In genomic region chr16:67762385-67762784, GRCh38 we compare ENCODE assay signal across 24 cellular contexts. TPM values are rescaled to one million over a fixed set of nuclear protein-coding genes. Genes with fewer than 3 reads are reported as not detected.
"Had no signal": no experiment of that assay in that cellular context is flagged by ENCODE, and none has a peak within 500 bp of the region (broad histone marks: within the 10 kb centered on the region; RNA-seq: fewer than 3 reads in every experiment).

No MANE protein-coding gene starts in this region.

- H3K27ac Mint-ChIP-seq: mesothelial cell of epicardium had no signal

- ATAC-seq: foreskin keratinocyte; stimulated activated naive B cell treated with anti-CD40 and anti-IgM and Interleukin-4, amounts not matched to agents 10 μg/mL and 1 μg/mL and 100 μg/mL, for 72 hours had no signal

- H3K4me3 ChIP-seq: breast epithelium, heart right ventricle, ovary, psoas muscle, sigmoid colon, stomach, thyroid gland, upper lobe of left lung, vagina had no signal

- H3K4me3 Mint-ChIP-seq: activated naive CD4-positive, alpha-beta T cell treated with anti-CD3 and anti-CD28 coated beads, Interleukin-2, amount 50 U/mL, for 24 hours; mesothelial cell of epicardium; stimulated activated naive B cell treated with anti-CD40 and anti-IgM and Interleukin-4, amounts not matched to agents 10 μg/mL and 1 μg/mL and 100 μg/mL, for 72 hours had no signal

- DNase-seq: activated CD4-positive, alpha-beta T cell treated with anti-CD3 and anti-CD28 coated beads for 48 hours; activated CD4-positive, CD25-positive, alpha-beta regulatory T cell; activated gamma-delta T cell treated with Interleukin-2 at 50 U/mL for 16 hours; central memory CD4-positive, alpha-beta T cell; effector memory CD4-positive, alpha-beta T cell; foreskin keratinocyte; heart right ventricle; naive B cell; ovary; psoas muscle; sigmoid colon; small intestine; stimulated activated CD4-positive, alpha-beta T cell treated with anti-CD3 and anti-CD28 coated beads, Interleukin-1b, Interleukin-23, amount 100 ng/mL, for 48 hours; stimulated activated CD4-positive, alpha-beta T cell treated with anti-CD3 and anti-CD28 coated beads, Interleukin-4, amount 100 ng/mL, for 4 hours; stimulated activated CD8-positive, alpha-beta memory T cell treated with anti-CD3 and anti-CD28 coated beads, Interleukin-4, amount 100 ng/mL, for 48 hours; stimulated activated naive B cell treated with anti-CD40 and anti-IgM and Interleukin-4, amounts not matched to agents 10 μg/mL and 1 μg/mL and 100 μg/mL, for 72 hours; stomach; T-helper 2 cell; thyroid gland; upper lobe of left lung had no signal

- H3K4me1 Mint-ChIP-seq: mesothelial cell of epicardium had no signal

- H3K9me3 Mint-ChIP-seq: activated naive CD4-positive, alpha-beta T cell treated with anti-CD3 and anti-CD28 coated beads, Interleukin-2, amount 50 U/mL, for 24 hours; mesothelial cell of epicardium; naive B cell; stimulated activated naive B cell treated with anti-CD40 and anti-IgM and Interleukin-4, amounts not matched to agents 10 μg/mL and 1 μg/mL and 100 μg/mL, for 72 hours had no signal

RNA-seq across cellular contexts. Expression of gene TSNAXIP1, which starts 44.3 kb away (rescaled TPM):
- total RNA-seq: vagina had no signal
